In genomic region chr9:93588641-93589609, GRCh38 we compare ENCODE assay signal across 16 cellular contexts. TPM values are rescaled to one million over a fixed set of nuclear protein-coding genes. Genes with fewer than 3 reads are reported as not detected.
DNase-seq lines count a peak whose midpoint lies in the region; ATAC-seq and TF ChIP-seq lines count a peak whose summit lies in the region.
"Had no signal": no experiment of that assay in that cellular context is flagged by ENCODE, and none has a peak within 500 bp of the region (broad histone marks: within the 10 kb centered on the region; RNA-seq: fewer than 3 reads in every experiment).

No MANE protein-coding gene starts in this region.

- no peaks in the 10 kb centered on the region for H3K9me2 ChIP-seq in hepatocyte (replicated peaks; ENCODE audit: insufficient read depth)

- peaks cover 96% of the 10 kb centered on the region for H3K79me2 ChIP-seq in hepatocyte

- peak overlapping the region; percentile 3 for H3K4me2 ChIP-seq in hepatocyte

- no peak overlapping the region for H3K4me3 ChIP-seq in hepatocyte
- H3K4me3 ChIP-seq in psoas muscle, result no peak overlapping the region
- no peak overlapping the region for H3K4me3 ChIP-seq in stomach
- no peak overlapping the region for H3K4me3 ChIP-seq in effector memory CD4-positive, alpha-beta T cell (ENCODE audit: insufficient read depth, low read depth, low read length, poor library complexity, severe bottlenecking)
- H3K4me3 ChIP-seq: heart left ventricle, left lung, tibial nerve had no signal

- H4K20me1 ChIP-seq in hepatocyte (ENCODE audit: insufficient read depth, poor library complexity, severe bottlenecking), result peaks cover 74% of the 10 kb centered on the region

- no peaks in the 10 kb centered on the region for H3K27me3 Mint-ChIP-seq in activated CD8-positive, alpha-beta T cell treated with anti-CD3 and anti-CD28 coated beads for 36 hours
- H3K27me3 Mint-ChIP-seq: activated B cell treated with CpG ODN at 0.5 μM for 24 hours had no signal

- H3K27me3 ChIP-seq in hepatocyte, result no peaks in the 10 kb centered on the region
- H3K27me3 ChIP-seq in psoas muscle (ENCODE audit: insufficient read depth in 3 of 3, low read length in 2 of 3), result no peaks in the 10 kb centered on the region
- H3K27me3 ChIP-seq in stomach, result no peaks in the 10 kb centered on the region
- no peaks in the 10 kb centered on the region for H3K27me3 ChIP-seq in effector memory CD4-positive, alpha-beta T cell (replicated peaks; ENCODE audit: control insufficient read depth, insufficient read depth, low read length, poor library complexity, severe bottlenecking)
- H3K27me3 ChIP-seq: heart left ventricle, left lung, tibial nerve had no signal

- H3K9me3 Mint-ChIP-seq in activated CD8-positive, alpha-beta T cell treated with anti-CD3 and anti-CD28 coated beads for 36 hours, result peaks cover 8% of the 10 kb centered on the region

- H3K9me3 ChIP-seq in hepatocyte (ENCODE audit: low read depth) (no peaks in the 10 kb centered on the region), psoas muscle (no peaks in the 10 kb centered on the region), stomach (no peaks in the 10 kb centered on the region)
- H3K9me3 ChIP-seq in effector memory CD4-positive, alpha-beta T cell (ENCODE audit: control insufficient read depth, low read length), result no peaks in the 10 kb centered on the region

- ATAC-seq in activated CD8-positive, alpha-beta T cell treated with anti-CD3 and anti-CD28 coated beads for 36 hours, result no peak
- no peak for ATAC-seq in psoas muscle
- no peak for ATAC-seq in stimulated activated naive CD8-positive, alpha-beta T cell treated with anti-CD3 and anti-CD28 coated beads, Interleukin-15, Interleukin-2, amounts not matched to agents 100 U/mL and 50 U/mL, for 24 hours
- ATAC-seq: left lung had no signal

- no peak overlapping the region for H2AFZ ChIP-seq in hepatocyte

- CTCF ChIA-PET in activated CD8-positive, alpha-beta T cell treated with anti-CD3 and anti-CD28 coated beads for 36 hours (lab: Charles Lee), result no interaction called here

- H3K4me3 Mint-ChIP-seq in activated CD8-positive, alpha-beta T cell treated with anti-CD3 and anti-CD28 coated beads for 36 hours, result no peak overlapping the region
- H3K4me3 Mint-ChIP-seq: activated B cell treated with CpG ODN at 0.5 μM for 24 hours had no signal

- intact Hi-C loops in activated CD8-positive, alpha-beta T cell treated with anti-CD3 and anti-CD28 coated beads for 36 hours (cut with micrococcal nuclease), result no loop called here
- intact Hi-C loops in psoas muscle (cut with DNase I), result no loop called here
- intact Hi-C loops in stomach (cut with DNase I; ENCODE audit: low total_unique reads), result no loop called here

- TF ChIP-seq CTCF in activated CD8-positive, alpha-beta T cell treated with anti-CD3 and anti-CD28 coated beads for 36 hours (IDR thresholded peaks at IDR 0.05), result no peak
- no peak for TF ChIP-seq CTCF in hepatocyte (IDR thresholded peaks at IDR 0.05; ENCODE audit: poor library complexity)
- no peak for TF ChIP-seq CTCF in psoas muscle (IDR thresholded peaks at IDR 0.05)
- no peak for TF ChIP-seq CTCF in stomach (IDR thresholded peaks at IDR 0.05)

- peak overlapping the region; percentile 52 for H3K27ac Mint-ChIP-seq in activated CD8-positive, alpha-beta T cell treated with anti-CD3 and anti-CD28 coated beads for 36 hours

- peak; percentile 28 for DNase-seq in NCI-H748 (lab: John Stamatoyannopoulos, UW; ENCODE audit: unreplicated experiment)
- DNase-seq in NCI-H748 treated with DMSO at 0.1 percent for 48 hours (lab: John Stamatoyannopoulos, UW), result no peak
- no peak for DNase-seq in activated CD8-positive, alpha-beta T cell treated with anti-CD3 and anti-CD28 coated beads for 36 hours
- peak; percentile 3 for DNase-seq in hepatocyte (ENCODE audit: low spot score)
- DNase-seq in psoas muscle, result no peak
- no peak for DNase-seq in stomach
- no peak for DNase-seq in stimulated activated naive CD8-positive, alpha-beta T cell treated with anti-CD3 and anti-CD28 coated beads, Interleukin-15, Interleukin-2, amounts not matched to agents 100 U/mL and 50 U/mL, for 24 hours
- no peak for DNase-seq in effector memory CD4-positive, alpha-beta T cell
- DNase-seq: 8988T; activated B cell treated with CpG ODN at 0.5 μM for 24 hours; heart left ventricle; NCI-H1694 treated with DMSO at 0.1 percent for 48 hours; occipital lobe; stimulated activated CD4-positive, alpha-beta T cell treated with anti-CD3 and anti-CD28 coated beads, Interleukin-15, amount 100 ng/mL, for 24 hours had no signal

- POLR2A ChIA-PET in activated CD8-positive, alpha-beta T cell treated with anti-CD3 and anti-CD28 coated beads for 36 hours (lab: Charles Lee), result interaction anchor here (0.9 to 1.9 kb wide), 3 partner anchors 10 to 22 kb away, joined by 3 to 4 read pairs (median 4); no protein-coding TSS in a partner anchor

- 82% methylated on average over 12 of the region's 12 CpGs for WGBS in hepatocyte (ENCODE audit: low lambda C conversion rate, missing lambda C conversion rate)
- WGBS in psoas muscle, 3 donors, result 76 to 79% (median 78%) methylated on average over 12 of the region's 12 CpGs
- WGBS in stomach, 5 donors, result 65 to 74% (median 70%) methylated on average over 12 of the region's 12 CpGs

- no peak for TF ChIP-seq EP300 in stomach (IDR thresholded peaks at IDR 0.05)

- no peaks in the 10 kb centered on the region for H3K36me3 ChIP-seq in hepatocyte (replicated peaks; ENCODE audit: insufficient read depth, low read depth)
- H3K36me3 ChIP-seq in psoas muscle (ENCODE audit: insufficient read depth in 1 of 2, low read depth in 1 of 2), result no peaks in the 10 kb centered on the region
- H3K36me3 ChIP-seq in stomach, result no peaks in the 10 kb centered on the region
- no peaks in the 10 kb centered on the region for H3K36me3 ChIP-seq in effector memory CD4-positive, alpha-beta T cell (ENCODE audit: control insufficient read depth, insufficient read depth, low read length)
- H3K36me3 ChIP-seq: heart left ventricle, left lung, tibial nerve had no signal

- H3K27ac ChIP-seq in hepatocyte (no peak overlapping the region), psoas muscle (peak overlapping the region; percentile 41), stomach (no peak overlapping the region)
- no peak overlapping the region for H3K27ac ChIP-seq in effector memory CD4-positive, alpha-beta T cell (ENCODE audit: insufficient read depth, low read length, poor library complexity, severe bottlenecking)
- H3K27ac ChIP-seq: heart left ventricle had no signal

- H3K4me1 Mint-ChIP-seq in activated CD8-positive, alpha-beta T cell treated with anti-CD3 and anti-CD28 coated beads for 36 hours (ENCODE audit: low read depth), result peaks cover 43% of the 10 kb centered on the region

- peaks cover 7% of the 10 kb centered on the region for H3K36me3 Mint-ChIP-seq in activated CD8-positive, alpha-beta T cell treated with anti-CD3 and anti-CD28 coated beads for 36 hours (ENCODE audit: low read depth)

- TF ChIP-seq POLR2A in stomach (IDR thresholded peaks at IDR 0.05), result no peak

- peaks cover 25% of the 10 kb centered on the region for H3K4me1 ChIP-seq in hepatocyte (ENCODE audit: insufficient read depth)
- H3K4me1 ChIP-seq in psoas muscle, result peaks cover 58% of the 10 kb centered on the region
- H3K4me1 ChIP-seq in stomach, result peaks cover 44 to 87% (median 69%) of the 10 kb centered on the region in 4 donors
- H3K4me1 ChIP-seq in effector memory CD4-positive, alpha-beta T cell (ENCODE audit: control insufficient read depth, insufficient read depth, low read length, poor library complexity, severe bottlenecking), result peaks cover 8% of the 10 kb centered on the region

RNA-seq across cellular contexts. Expression of gene PHF2, which starts 12.5 kb away (rescaled TPM):
- 10 to 100 TPM; 12.9 to 13.1 TPM for total RNA-seq in activated CD8-positive, alpha-beta T cell treated with anti-CD3 and anti-CD28 coated beads for 36 hours
- 18.9 and 19.8 TPM in 2 replicates for total RNA-seq in hepatocyte
- polyA plus RNA-seq in hepatocyte, result 9.5 and 10.5 TPM in 2 replicates
- 10 to 100 TPM; 19.1 to 26.6 (median 20.1) TPM for total RNA-seq in psoas muscle
- 10 to 100 TPM in 2 of 3 donors, 1 to 10 TPM in 1; 9.3 to 17.7 (median 13.8) TPM for polyA plus RNA-seq in psoas muscle
- 10 to 100 TPM; 15.2 to 58.0 (median 22.8) TPM for total RNA-seq in stomach
- polyA plus RNA-seq in stomach, result 10 to 100 TPM; 14.2 to 17.5 (median 15.6) TPM

Comparison
In these comparisons a context has a peak if more than half of its experiments do, and no peak if none do; other contexts are left out.
1. DNase-seq: peak in NCI-H748 (single experiment) and hepatocyte (single experiment); none in NCI-H748 treated with DMSO at 0.1 percent for 48 hours (single experiment), activated CD8-positive, alpha-beta T cell treated with anti-CD3 and anti-CD28 coated beads for 36 hours (single experiment), psoas muscle (0 of 2), stomach (single experiment), stimulated activated naive CD8-positive, alpha-beta T cell treated with anti-CD3 and anti-CD28 coated beads, Interleukin-15, Interleukin-2, amounts not matched to agents 100 U/mL and 50 U/mL, for 24 hours (single experiment) and effector memory CD4-positive, alpha-beta T cell (0 of 3).